15 cellular contexts compared by ENCODE assay signal in the genomic region with DNA sequence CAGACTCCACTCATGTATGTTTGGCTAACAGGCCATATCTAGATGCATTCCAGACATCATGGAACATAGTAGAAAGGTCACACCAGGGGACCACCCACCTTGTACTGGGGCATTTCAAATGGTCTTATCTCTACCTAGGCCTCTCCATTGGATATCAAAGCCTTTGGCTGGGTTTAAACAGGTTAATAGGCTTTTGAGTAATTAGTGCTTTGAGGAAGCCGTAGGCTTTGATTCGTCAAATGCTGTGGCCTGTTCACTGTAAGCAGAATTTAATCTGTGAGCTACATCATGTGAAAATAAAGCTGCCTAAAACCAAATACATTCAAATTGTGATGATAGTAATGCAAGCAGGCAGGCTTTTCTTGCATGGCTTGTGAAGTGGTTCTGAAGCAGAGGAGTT.
DNase-seq lines count a peak whose midpoint lies in the region; TF ChIP-seq lines count a peak whose summit lies in the region.
"Had no signal": no experiment of that assay in that cellular context is flagged by ENCODE, and none has a peak within 500 bp of the region (broad histone marks: within the 10 kb centered on the region; RNA-seq: fewer than 3 reads in every experiment).

No MANE protein-coding gene starts in this region.

- H3K9me3 Mint-ChIP-seq in endodermal cell = peaks cover 15% of the 10 kb centered on the region
- H3K9me3 Mint-ChIP-seq: CD4-positive, alpha-beta T cell had no signal

- intact Hi-C loops in thyroid gland (cut with DNase I) = loop anchor here (2.0 kb wide), 1 partner anchor 160 kb away; no protein-coding TSS in a partner anchor

- no peak for TF ChIP-seq POLR2A in thyroid gland (IDR thresholded peaks at IDR 0.05)
- no peak for TF ChIP-seq POLR2A in tibial nerve (IDR thresholded peaks at IDR 0.05)

- no peak for TF ChIP-seq EP300 in tibial nerve (IDR thresholded peaks at IDR 0.05)

- H3K9ac ChIP-seq in endodermal cell (ENCODE audit: extremely low read depth, low read length, poor library complexity, severe bottlenecking) = no peak overlapping the region
- H3K9ac ChIP-seq: BLaER1 treated with 17β-estradiol and CSF1 and Interleukin-3, amounts not matched to agents 10 nM and 100 nM had no signal

- TF ChIP-seq CTCF in endodermal cell (conservative IDR thresholded peaks at IDR 0.05) = no peak
- no peak for TF ChIP-seq CTCF in thyroid gland (IDR thresholded peaks at IDR 0.05)
- TF ChIP-seq CTCF in tibial nerve (IDR thresholded peaks at IDR 0.05) = no peak

- no peaks in the 10 kb centered on the region for H3K36me3 ChIP-seq in endodermal cell (ENCODE audit: control insufficient read depth, insufficient read depth, low read length)
- H3K36me3 ChIP-seq in thyroid gland = no peaks in the 10 kb centered on the region
- no peaks in the 10 kb centered on the region for H3K36me3 ChIP-seq in tibial nerve
- H3K36me3 ChIP-seq: BLaER1 treated with 17β-estradiol and CSF1 and Interleukin-3, amounts not matched to agents 10 nM and 100 nM had no signal

- H3K27me3 ChIP-seq in endodermal cell (ENCODE audit: control insufficient read depth, insufficient read depth, low read length, poor library complexity, severe bottlenecking) = no peaks in the 10 kb centered on the region
- H3K27me3 ChIP-seq in thyroid gland = no peaks in the 10 kb centered on the region
- no peaks in the 10 kb centered on the region for H3K27me3 ChIP-seq in tibial nerve
- H3K27me3 ChIP-seq: BLaER1 treated with 17β-estradiol and CSF1 and Interleukin-3, amounts not matched to agents 10 nM and 100 nM had no signal

- H3K27ac Mint-ChIP-seq in endodermal cell = peak overlapping the region; percentile 27
- H3K27ac Mint-ChIP-seq: CD4-positive, alpha-beta T cell had no signal

- H3K9me3 ChIP-seq in endodermal cell (ENCODE audit: control insufficient read depth, low read length) (peaks cover 7% of the 10 kb centered on the region), thyroid gland (no peaks in the 10 kb centered on the region), tibial nerve (no peaks in the 10 kb centered on the region)

- no peak overlapping the region for H3K4me3 ChIP-seq in endodermal cell (ENCODE audit: low read length)
- no peak overlapping the region for H3K4me3 ChIP-seq in thyroid gland (replicated peaks in 1 of 3)
- no peak overlapping the region for H3K4me3 ChIP-seq in tibial nerve
- H3K4me3 ChIP-seq: BLaER1 treated with 17β-estradiol and CSF1 and Interleukin-3, amounts not matched to agents 10 nM and 100 nM had no signal

- WGBS in endodermal cell (ENCODE audit: insufficient coverage in 1 of 2, insufficient read length in 1 of 2), 2 experiments = 70 to 80% methylated on average over 2 of the region's 2 CpGs
- WGBS in thyroid gland, 2 donors = 95 to 96% methylated on average over 2 of the region's 2 CpGs
- 94 to 100% methylated on average over 2 of the region's 2 CpGs for WGBS in tibial nerve, 2 donors

- DNase-seq in ELF-1 (ENCODE audit: low read depth, low spot score) (peak; percentile 19), SK-N-DZ (ENCODE audit: low spot score) (peak; percentile 65), endodermal cell (no peak), thyroid gland (no peak), tibial nerve (ENCODE audit: low spot score in 2 of 2) (no peak), NCI-H1105 (lab: John Stamatoyannopoulos, UW) (no peak)
- no peak for DNase-seq in activated CD4-positive, alpha-beta T cell treated with anti-CD3 and anti-CD28 coated beads for 1 hour
- DNase-seq: ACHN; Calu3; CD4-positive, alpha-beta T cell; DMS79 treated with DMSO at 0.1 percent for 48 hours; EL; GF-D8; IMR-90 had no signal

- peaks cover 22% of the 10 kb centered on the region for H3K4me1 Mint-ChIP-seq in endodermal cell

- H3K4me1 ChIP-seq in endodermal cell (ENCODE audit: control insufficient read depth, insufficient read depth, low read length) = peaks cover 2% of the 10 kb centered on the region
- peaks cover 5 to 43% of the 10 kb centered on the region in 2 donors for H3K4me1 ChIP-seq in thyroid gland
- peaks cover 0 to 4% (median 0%) of the 10 kb centered on the region in 4 donors for H3K4me1 ChIP-seq in tibial nerve

- H3K27me3 Mint-ChIP-seq in endodermal cell (ENCODE audit: insufficient read depth) = no peaks in the 10 kb centered on the region

- H3K4me3 Mint-ChIP-seq in endodermal cell = no peak overlapping the region
- H3K4me3 Mint-ChIP-seq: CD4-positive, alpha-beta T cell had no signal

- H3K27ac ChIP-seq in endodermal cell (ENCODE audit: low read depth, low read length) (no peak overlapping the region), thyroid gland (peak overlapping the region in 2 of 3 donors; percentile 14 to 32), tibial nerve (no peak overlapping the region)
- H3K27ac ChIP-seq: BLaER1 treated with 17β-estradiol and CSF1 and Interleukin-3, amounts not matched to agents 10 nM and 100 nM had no signal

- H3K36me3 Mint-ChIP-seq in endodermal cell (ENCODE audit: low read depth) = no peaks in the 10 kb centered on the region

Comparison
In these comparisons a context has a peak if more than half of its experiments do, and no peak if none do; other contexts are left out.
1. DNase-seq: peak in ELF-1 (single experiment) and SK-N-DZ (single experiment); none in endodermal cell (single experiment), thyroid gland (0 of 2), activated CD4-positive, alpha-beta T cell treated with anti-CD3 and anti-CD28 coated beads for 1 hour (single experiment), tibial nerve (0 of 2) and NCI-H1105 (single experiment).
2. H3K27ac ChIP-seq: peak in thyroid gland (2 of 3); none in endodermal cell (single experiment) and tibial nerve (0 of 4).